ENCODE assay signal across 15 cellular contexts in genomic region chr7:128902761-128903585, GRCh38. TPM values are rescaled to one million over a fixed set of nuclear protein-coding genes. Genes with fewer than 3 reads are reported as not detected.
DNase-seq lines count a peak whose midpoint lies in the region; ATAC-seq and TF ChIP-seq lines count a peak whose summit lies in the region.
"Had no signal": no experiment of that assay in that cellular context is flagged by ENCODE, and none has a peak within 500 bp of the region (broad histone marks: within the 10 kb centered on the region; RNA-seq: fewer than 3 reads in every experiment).

No MANE protein-coding gene starts in this region.

- no peaks in the 10 kb centered on the region for H3K9me3 Mint-ChIP-seq in natural killer cell treated with Interleukin-12 subunit alpha and Interleukin-12 subunit beta and Interleukin-15 and Interleukin-18, amount 100 ng/mL, for 72 hours
- H3K9me3 Mint-ChIP-seq in natural killer cell (no peaks in the 10 kb centered on the region), brain (peaks cover 8 to 20% (median 10%) of the 10 kb centered on the region in 5 experiments)
- H3K9me3 Mint-ChIP-seq: activated naive CD4-positive, alpha-beta T cell treated with anti-CD3 and anti-CD28 coated beads, Interleukin-2, amount 50 U/mL, for 24 hours had no signal

- no peak overlapping the region for H3K4me3 Mint-ChIP-seq in natural killer cell treated with Interleukin-12 subunit alpha and Interleukin-12 subunit beta and Interleukin-15 and Interleukin-18, amount 100 ng/mL, for 72 hours
- H3K4me3 Mint-ChIP-seq in natural killer cell (no peak overlapping the region), brain (peak overlapping the region in 1 of 5 experiments; percentile 1)
- H3K4me3 Mint-ChIP-seq: activated naive CD4-positive, alpha-beta T cell treated with anti-CD3 and anti-CD28 coated beads, Interleukin-2, amount 50 U/mL, for 24 hours had no signal

- TF ChIP-seq CTCF in natural killer cell (IDR thresholded peaks at IDR 0.05), result no peak
- TF ChIP-seq CTCF in brain (conservative IDR thresholded peaks at IDR 0.05), result no peak

- no peaks in the 10 kb centered on the region for H3K36me3 Mint-ChIP-seq in natural killer cell treated with Interleukin-12 subunit alpha and Interleukin-12 subunit beta and Interleukin-15 and Interleukin-18, amount 100 ng/mL, for 72 hours
- H3K36me3 Mint-ChIP-seq in natural killer cell, result no peaks in the 10 kb centered on the region
- H3K36me3 Mint-ChIP-seq in brain, result no peaks in the 10 kb centered on the region

- CTCF ChIA-PET in HEK293T (lab: Yijun Ruan, JAX), result no interaction called here

- H3K27me3 Mint-ChIP-seq in natural killer cell treated with Interleukin-12 subunit alpha and Interleukin-12 subunit beta and Interleukin-15 and Interleukin-18, amount 100 ng/mL, for 72 hours, result peaks cover 17 to 22% of the 10 kb centered on the region in 2 donors
- H3K27me3 Mint-ChIP-seq in natural killer cell (ENCODE audit: low read depth in 2 of 2) (peaks cover 19 to 29% of the 10 kb centered on the region in 2 donors), brain (peaks cover 10% of the 10 kb centered on the region)

- peak in 1 of 2 donors; percentile 34 for ATAC-seq in natural killer cell treated with Interleukin-12 subunit alpha and Interleukin-12 subunit beta and Interleukin-15 and Interleukin-18, amount 100 ng/mL, for 72 hours
- ATAC-seq in natural killer cell, result no peak
- peak; percentile 92 for ATAC-seq in left colon

- H3K4me1 Mint-ChIP-seq in natural killer cell treated with Interleukin-12 subunit alpha and Interleukin-12 subunit beta and Interleukin-15 and Interleukin-18, amount 100 ng/mL, for 72 hours (ENCODE audit: low read depth in 2 of 2), result peaks cover 0 to 4% of the 10 kb centered on the region in 2 donors
- H3K4me1 Mint-ChIP-seq in natural killer cell (no peaks in the 10 kb centered on the region), brain (peaks cover 3% of the 10 kb centered on the region)
- H3K4me1 Mint-ChIP-seq: activated naive CD4-positive, alpha-beta T cell treated with anti-CD3 and anti-CD28 coated beads, Interleukin-2, amount 50 U/mL, for 24 hours had no signal

- POLR2A ChIA-PET in HEK293T (lab: Yijun Ruan, JAX), result no interaction called here

- intact Hi-C loops in natural killer cell (cut with micrococcal nuclease), result no loop called here
- intact Hi-C loops in left colon (cut with DNase I, micrococcal nuclease), result no loop called here

- peak; percentile 34 for DNase-seq in natural killer cell treated with Interleukin-12 subunit alpha and Interleukin-12 subunit beta and Interleukin-15 and Interleukin-18, amount 100 ng/mL, for 72 hours (ENCODE audit: low spot score)
- DNase-seq in natural killer cell, result no peak
- peak; percentile 53 to 59 for DNase-seq in left colon
- no peak for DNase-seq in activated CD4-positive, alpha-beta T cell treated with anti-CD3 and anti-CD28 coated beads for 48 hours
- DNase-seq in HEK293T (ENCODE audit: extremely low spot score), result no peak
- no peak for DNase-seq in stimulated activated CD8-positive, alpha-beta memory T cell treated with anti-CD3 and anti-CD28 coated beads, Interleukin-4, amount 100 ng/mL, for 48 hours
- no peak for DNase-seq in NCI-H1694 (lab: John Stamatoyannopoulos, UW)
- DNase-seq: activated CD8-positive, alpha-beta memory T cell treated with anti-CD3 and anti-CD28 coated beads for 24 hours; central memory CD4-positive, alpha-beta T cell; DMS79 treated with DMSO at 0.1 percent for 48 hours; NCI-H226; T1000 had no signal

- no peak overlapping the region for H3K27ac Mint-ChIP-seq in natural killer cell treated with Interleukin-12 subunit alpha and Interleukin-12 subunit beta and Interleukin-15 and Interleukin-18, amount 100 ng/mL, for 72 hours
- H3K27ac Mint-ChIP-seq in natural killer cell, result no peak overlapping the region
- peak overlapping the region in 3 of 5 experiments; percentile 3 to 64 (median 13) for H3K27ac Mint-ChIP-seq in brain
- H3K27ac Mint-ChIP-seq: activated naive CD4-positive, alpha-beta T cell treated with anti-CD3 and anti-CD28 coated beads, Interleukin-2, amount 50 U/mL, for 24 hours had no signal

TF ChIP-seq in HEK293T, 16 proteins besides CTCF, POLR2A, EP300 and RAD21:
- TF ChIP-seq ELF4 (IDR thresholded peaks at IDR 0.05) (no peak), LEF1 (IDR thresholded peaks at IDR 0.05; ENCODE audit: borderline replicate concordance) (no peak), ZNF384 (IDR thresholded peaks at IDR 0.05) (no peak), FOXK2 (IDR thresholded peaks at IDR 0.05) (no peak), CTBP1 (IDR thresholded peaks at IDR 0.05; ENCODE audit: borderline replicate concordance) (no peak), ARNT (IDR thresholded peaks at IDR 0.05) (no peak), TARDBP (IDR thresholded peaks at IDR 0.05) (no peak), PKNOX1 (IDR thresholded peaks at IDR 0.05) (no peak), NFRKB (IDR thresholded peaks at IDR 0.05) (no peak), FOXM1 (IDR thresholded peaks at IDR 0.05; ENCODE audit: borderline replicate concordance) (no peak), SUZ12 (IDR thresholded peaks at IDR 0.05) (no peak), L3MBTL2 (conservative IDR thresholded peaks at IDR 0.05) (no peak), HDGF (IDR thresholded peaks at IDR 0.05; ENCODE audit: borderline replicate concordance) (no peak), SP1 (IDR thresholded peaks at IDR 0.05) (no peak), BHLHE40 (IDR thresholded peaks at IDR 0.05; ENCODE audit: borderline replicate concordance) (no peak), FOXA1 (IDR thresholded peaks at IDR 0.05) (no peak)

RNA-seq across cellular contexts. Expression of gene KCP, which starts 7.5 kb away (rescaled TPM):
- total RNA-seq in natural killer cell treated with Interleukin-12 subunit alpha and Interleukin-12 subunit beta and Interleukin-15 and Interleukin-18, amount 100 ng/mL, for 72 hours, result 1 to 10 TPM in 1 of 2 donors, under 1 TPM in 1; 0.17 to 1.1 TPM
- total RNA-seq in natural killer cell (under 1 TPM in 2 of 3 donors, not detected in 1; 0.49 to 0.95 TPM), left colon (1 to 10 TPM in 1 of 2 donors, under 1 TPM in 1; 0.81 to 1.6 TPM)
- polyA plus RNA-seq in brain (ENCODE audit: insufficient read depth, low read depth, low replicate concordance), result 0.29 TPM
- total RNA-seq: endothelial cell of umbilical vein had no signal
- polyA plus RNA-seq: endothelial cell of umbilical vein had no signal

RNA-seq across cellular contexts. Expression of gene IRF5, which starts 34.8 kb away (rescaled TPM):
- 10 to 100 TPM; 26.5 to 43.4 TPM for total RNA-seq in natural killer cell treated with Interleukin-12 subunit alpha and Interleukin-12 subunit beta and Interleukin-15 and Interleukin-18, amount 100 ng/mL, for 72 hours
- total RNA-seq in natural killer cell (10 to 100 TPM; 13.0 to 20.2 (median 19.5) TPM), left colon (1 to 10 TPM; 6.6 to 8.5 TPM)
- 2.7 TPM for polyA plus RNA-seq in brain (ENCODE audit: insufficient read depth, low read depth, low replicate concordance)

RNA-seq across cellular contexts. Expression of gene ATP6V1F, which starts 40.3 kb away (rescaled TPM):
- total RNA-seq in natural killer cell treated with Interleukin-12 subunit alpha and Interleukin-12 subunit beta and Interleukin-15 and Interleukin-18, amount 100 ng/mL, for 72 hours, result 100 to 1,000 TPM; 115 to 145 TPM
- total RNA-seq in natural killer cell (10 to 100 TPM; 82.9 to 98.0 (median 94.3) TPM), left colon (10 to 100 TPM; 65.8 to 78.5 TPM)
- polyA plus RNA-seq in brain (ENCODE audit: insufficient read depth, low read depth, low replicate concordance), result 392 TPM

Comparison
In these comparisons a context has a peak if more than half of its experiments do, and no peak if none do; other contexts are left out.
1. DNase-seq: peak in natural killer cell treated with Interleukin-12 subunit alpha and Interleukin-12 subunit beta and Interleukin-15 and Interleukin-18, amount 100 ng/mL, for 72 hours (single experiment) and left colon (2 of 2); none in natural killer cell (single experiment), activated CD4-positive, alpha-beta T cell treated with anti-CD3 and anti-CD28 coated beads for 48 hours (single experiment), HEK293T (single experiment), stimulated activated CD8-positive, alpha-beta memory T cell treated with anti-CD3 and anti-CD28 coated beads, Interleukin-4, amount 100 ng/mL, for 48 hours (single experiment) and NCI-H1694 (single experiment).
2. H3K27ac Mint-ChIP-seq: peak in brain (3 of 5); none in natural killer cell treated with Interleukin-12 subunit alpha and Interleukin-12 subunit beta and Interleukin-15 and Interleukin-18, amount 100 ng/mL, for 72 hours (0 of 2) and natural killer cell (0 of 2).